ENCODE assay signal across 24 cellular contexts in genomic region chr16:76226481-76226880, GRCh38. TPM values are rescaled to one million over a fixed set of nuclear protein-coding genes. Genes with fewer than 3 reads are reported as not detected.
A peak's percentile ranks its signal among the peaks of the same experiment; 100 is the strongest.
DNase-seq lines count a peak whose midpoint lies in the region; TF ChIP-seq lines count a peak whose summit lies in the region.
"Had no signal": no experiment of that assay in that cellular context is flagged by ENCODE, and none has a peak within 500 bp of the region (broad histone marks: within the 10 kb centered on the region; RNA-seq: fewer than 3 reads in every experiment).

No MANE protein-coding gene starts in this region.

- peak overlapping the region; percentile 3 to 66 for H2BK12ac ChIP-seq in mesenchymal stem cell (ENCODE audit: low read length in 2 of 2)

- H3K9me3 ChIP-seq in mesenchymal stem cell (ENCODE audit: control insufficient read depth, low read length) = no peaks in the 10 kb centered on the region
- H3K9me3 ChIP-seq: A549, BLaER1, HAP-1 had no signal

- H4K8ac ChIP-seq in mesenchymal stem cell (ENCODE audit: low read length) = no peak overlapping the region

- peaks cover 34% of the 10 kb centered on the region for H3K4me1 ChIP-seq in ACC112 (ENCODE audit: control insufficient read depth, insufficient read depth, low read length, unreplicated experiment)
- no peaks in the 10 kb centered on the region for H3K4me1 ChIP-seq in mesenchymal stem cell (ENCODE audit: control insufficient read depth, insufficient read depth, low read depth, low read length)
- H3K4me1 ChIP-seq: BLaER1, HAP-1 had no signal

- no peak overlapping the region for H2AK5ac ChIP-seq in mesenchymal stem cell (ENCODE audit: low read length, severe bottlenecking)

- no peak overlapping the region for H2BK5ac ChIP-seq in mesenchymal stem cell (ENCODE audit: low read depth, low read length, poor library complexity, severe bottlenecking)

- H3K27me3 Mint-ChIP-seq in progenitor cell of endocrine pancreas = no peaks in the 10 kb centered on the region
- H3K27me3 Mint-ChIP-seq: B cell; CD4-positive, alpha-beta T cell; CD8-positive, alpha-beta memory T cell had no signal

- no CpG with 5 or more reads among the region's 3 CpGs for WGBS in mesenchymal stem cell

- H3K27ac ChIP-seq in ACC112 (ENCODE audit: low read depth, low read length) = peak overlapping the region; percentile 95
- H3K27ac ChIP-seq in mesenchymal stem cell (ENCODE audit: low read length, poor library complexity, severe bottlenecking) = no peak overlapping the region
- H3K27ac ChIP-seq: A549, BLaER1 had no signal

- no peak overlapping the region for H3K4ac ChIP-seq in mesenchymal stem cell (ENCODE audit: low read depth in 1 of 2, low read length in 2 of 2)

- H3K27me3 ChIP-seq in ACC112 (ENCODE audit: insufficient read depth, low read length) (no peaks in the 10 kb centered on the region), mesenchymal stem cell (ENCODE audit: control insufficient read depth in 1 of 2, insufficient read depth in 1 of 2, low read length in 2 of 2) (no peaks in the 10 kb centered on the region)
- H3K27me3 ChIP-seq: BLaER1 had no signal

- no peaks in the 10 kb centered on the region for H3K36me3 Mint-ChIP-seq in progenitor cell of endocrine pancreas (ENCODE audit: insufficient read depth)
- H3K36me3 Mint-ChIP-seq: CD14-positive monocyte had no signal

- DNase-seq in fibroblast of mammary gland (ENCODE audit: low read depth) (peak; percentile 51), mesenchymal stem cell (no peak), progenitor cell of endocrine pancreas (ENCODE audit: low spot score, unreplicated experiment) (no peak), head of caudate nucleus (no peak), COLO829 (ENCODE audit: low spot score) (no peak), C1 segment of cervical spinal cord (lab: John Stamatoyannopoulos, UW) (no peak)
- DNase-seq: 8988T; Calu3; CD4-positive, alpha-beta T cell; CD8-positive, alpha-beta memory T cell; COR-L47; DMS53; DMS79 treated with DMSO at 0.1 percent for 48 hours; GF-D8; GOT3; HFFc6 had no signal

- no peak overlapping the region for H3K4me2 ChIP-seq in mesenchymal stem cell (ENCODE audit: low read length, poor library complexity, severe bottlenecking)
- H3K4me2 ChIP-seq: A549, BLaER1 had no signal

- H3K4me3 Mint-ChIP-seq in progenitor cell of endocrine pancreas (ENCODE audit: low read depth) = no peak overlapping the region
- H3K4me3 Mint-ChIP-seq: B cell; CD14-positive monocyte; CD4-positive, alpha-beta T cell; CD8-positive, alpha-beta memory T cell; HFFc6 had no signal

- TF ChIP-seq CTCF in fibroblast of mammary gland (conservative IDR thresholded peaks at IDR 0.05; ENCODE audit: control insufficient read depth, insufficient read depth, low read depth, low read length) (no peak), progenitor cell of endocrine pancreas (IDR thresholded peaks at IDR 0.05; ENCODE audit: unreplicated experiment) (no peak)

- peaks cover 15% of the 10 kb centered on the region for H3K4me1 Mint-ChIP-seq in progenitor cell of endocrine pancreas (ENCODE audit: low read depth)
- H3K4me1 Mint-ChIP-seq: B cell; CD14-positive monocyte; CD8-positive, alpha-beta memory T cell had no signal

- peaks cover 8% of the 10 kb centered on the region for H3K9me3 Mint-ChIP-seq in progenitor cell of endocrine pancreas (ENCODE audit: low read depth)
- H3K9me3 Mint-ChIP-seq: CD4-positive, alpha-beta T cell had no signal

- peak overlapping the region in 1 of 2 experiments; percentile 95 for H3K18ac ChIP-seq in mesenchymal stem cell (ENCODE audit: low read depth in 1 of 2, low read length in 2 of 2)

- intact Hi-C loops in head of caudate nucleus (cut with DNase I) = no loop called here

- H3K23ac ChIP-seq in mesenchymal stem cell (ENCODE audit: low read length in 2 of 2) = no peak overlapping the region

- H3K14ac ChIP-seq in mesenchymal stem cell (ENCODE audit: low read length in 2 of 2) = no peak overlapping the region

- H3K79me1 ChIP-seq in mesenchymal stem cell (replicated peaks; ENCODE audit: low read length, poor library complexity, severe bottlenecking) = no peaks in the 10 kb centered on the region

- no peak overlapping the region for H3K9ac ChIP-seq in mesenchymal stem cell (ENCODE audit: low read length)
- H3K9ac ChIP-seq: BLaER1 had no signal

- peak overlapping the region; percentile 52 for H2BK15ac ChIP-seq in mesenchymal stem cell (ENCODE audit: low read depth, poor library complexity, severe bottlenecking)

- no peaks in the 10 kb centered on the region for H3K79me2 ChIP-seq in ACC112 (ENCODE audit: control insufficient read depth, insufficient read depth, low read length, unreplicated experiment)

- H3K27ac Mint-ChIP-seq in progenitor cell of endocrine pancreas = peak overlapping the region; percentile 70
- H3K27ac Mint-ChIP-seq: B cell; CD14-positive monocyte; CD4-positive, alpha-beta T cell; CD8-positive, alpha-beta memory T cell; HFFc6 had no signal

- peak overlapping the region; percentile 49 for H2BK120ac ChIP-seq in mesenchymal stem cell (ENCODE audit: low read depth, low read length)

- peak overlapping the region; percentile 23 for H2AFZ ChIP-seq in ACC112 (ENCODE audit: low read length, unreplicated experiment)
- H2AFZ ChIP-seq in mesenchymal stem cell (ENCODE audit: low read depth, low read length) = no peak overlapping the region

- peak overlapping the region; percentile 67 for H3K4me3 ChIP-seq in ACC112 (ENCODE audit: low read depth, low read length)
- H3K4me3 ChIP-seq in fibroblast of mammary gland (ENCODE audit: control insufficient read depth, low read depth, low read length) = no peak overlapping the region
- peak overlapping the region in 1 of 2 experiments; percentile 56 for H3K4me3 ChIP-seq in mesenchymal stem cell (ENCODE audit: insufficient read depth in 1 of 2, low read depth in 1 of 2, low read length in 2 of 2)
- H3K4me3 ChIP-seq: A549, BLaER1, HAP-1 had no signal

- no peaks in the 10 kb centered on the region for H3K36me3 ChIP-seq in ACC112 (ENCODE audit: insufficient read depth, low read length)
- no peaks in the 10 kb centered on the region for H3K36me3 ChIP-seq in mesenchymal stem cell (ENCODE audit: control insufficient read depth in 1 of 2, insufficient read depth in 2 of 2, low read depth in 1 of 2, low read length in 2 of 2)
- H3K36me3 ChIP-seq: BLaER1, HAP-1 had no signal

- H4K91ac ChIP-seq in mesenchymal stem cell (ENCODE audit: low read length) = no peak overlapping the region

RNA-seq across cellular contexts. Expression of gene CNTNAP4, which starts 50.7 kb away (rescaled TPM):
- not detected for polyA plus RNA-seq in mesenchymal stem cell (2013, experiment 1 of 2)
- polyA plus RNA-seq in mesenchymal stem cell (2013, experiment 2 of 2) = not detected
- 0.33 and 0.74 TPM in 2 replicates for total RNA-seq in progenitor cell of endocrine pancreas
- total RNA-seq: B cell; Calu3; CD4-positive, alpha-beta T cell; CD8-positive, alpha-beta memory T cell; G401; HFFc6 had no signal
- polyA plus RNA-seq: A549; AG04450; CD14-positive monocyte; CD8-positive, alpha-beta memory T cell had no signal
